ENCODE assay signal across 24 cellular contexts in genomic region chr1:2151906-2152305, GRCh38. TPM values are rescaled to one million over a fixed set of nuclear protein-coding genes. Genes with fewer than 3 reads are reported as not detected.
A peak's percentile ranks its signal among the peaks of the same experiment; 100 is the strongest.
DNase-seq lines count a peak whose midpoint lies in the region; ATAC-seq and TF ChIP-seq lines count a peak whose summit lies in the region.
"Had no signal": no experiment of that assay in that cellular context is flagged by ENCODE, and none has a peak within 500 bp of the region (broad histone marks: within the 10 kb centered on the region; RNA-seq: fewer than 3 reads in every experiment).

No MANE protein-coding gene starts in this region.

- H3K27me3 ChIP-seq in CD4-positive, alpha-beta T cell (ENCODE audit: control insufficient read depth, insufficient read depth, low read length): no peaks in the 10 kb centered on the region
- no peaks in the 10 kb centered on the region for H3K27me3 ChIP-seq in smooth muscle cell (ENCODE audit: low read depth)

- no peak overlapping the region for H3K27ac ChIP-seq in CD4-positive, alpha-beta T cell (ENCODE audit: low read depth, low read length)
- H3K27ac ChIP-seq in smooth muscle cell (ENCODE audit: low read depth): peak overlapping the region; percentile 23

- no peaks in the 10 kb centered on the region for H3K9me3 ChIP-seq in CD4-positive, alpha-beta T cell (ENCODE audit: control insufficient read depth, low read length)
- H3K9me3 ChIP-seq in smooth muscle cell (replicated peaks; ENCODE audit: low read depth): no peaks in the 10 kb centered on the region
- H3K9me3 ChIP-seq: SK-N-SH had no signal

- no peaks in the 10 kb centered on the region for H3K4me1 ChIP-seq in smooth muscle cell (ENCODE audit: low read depth)

- H3F3A ChIP-seq in smooth muscle cell (ENCODE audit: low read depth): no peaks in the 10 kb centered on the region

- H3K79me2 ChIP-seq in smooth muscle cell (ENCODE audit: low read depth): no peaks in the 10 kb centered on the region

- TF ChIP-seq CTCF in CD4-positive, alpha-beta T cell (IDR thresholded peaks at IDR 0.05): no peak
- TF ChIP-seq CTCF in fibroblast of villous mesenchyme (IDR thresholded peaks at IDR 0.05; ENCODE audit: insufficient read depth, low read depth, low read length) (no peak), smooth muscle cell (IDR thresholded peaks at IDR 0.05; ENCODE audit: borderline replicate concordance, insufficient read depth, poor library complexity, severe bottlenecking) (no peak)

- no peak for ATAC-seq in CD4-positive, alpha-beta T cell (ENCODE audit: poor library complexity)
- ATAC-seq in HG02678 (IDR thresholded peaks at IDR 0.05; ENCODE audit: unreplicated experiment): no peak
- ATAC-seq: CD8-positive, alpha-beta T cell had no signal

- no peaks in the 10 kb centered on the region for H3K27me3 Mint-ChIP-seq in CD4-positive, alpha-beta T cell

- DNase-seq in CD4-positive, alpha-beta T cell: no peak
- DNase-seq in MV-4-11 (lab: John Stamatoyannopoulos, UW) (peak; percentile 37), fibroblast of villous mesenchyme (ENCODE audit: low read depth) (peak; percentile 13), smooth muscle cell (lab: John Stamatoyannopoulos, UW; ENCODE audit: unreplicated experiment) (no peak), LoVo (ENCODE audit: low spot score) (no peak), DMS 273 (lab: John Stamatoyannopoulos, UW; ENCODE audit: unreplicated experiment) (no peak), HK-2 (ENCODE audit: unreplicated experiment) (no peak)
- DNase-seq: C1 segment of cervical spinal cord; Calu3; CD8-positive, alpha-beta T cell; DMS153; DND-41; H7; Karpas-422; NCI-H1092 treated with DMSO at 0.1 percent for 48 hours; NCI-H1436; NCI-H187; NCI-H2171 treated with DMSO at 0.1 percent for 48 hours; NCI-H524; NCI-H748 treated with DMSO at 0.1 percent for 48 hours; SK-N-SH; SW 1271 had no signal

- H3K27ac Mint-ChIP-seq in CD4-positive, alpha-beta T cell: peak overlapping the region; percentile 92
- H3K27ac Mint-ChIP-seq: T-helper 1 cell treated with Interleukin-12 subunit alpha and Interleukin-12 subunit beta and Interleukin-4 antibody, amounts not matched to agents 30 μg/mL and 1 μg/mL, for 36 hours had no signal

- peaks cover 24% of the 10 kb centered on the region for H3K36me3 Mint-ChIP-seq in CD4-positive, alpha-beta T cell (ENCODE audit: low read depth)

- intact Hi-C loops in CD4-positive, alpha-beta T cell (cut with DNase I, micrococcal nuclease): no loop called here

- no peak overlapping the region for H2AFZ ChIP-seq in smooth muscle cell (ENCODE audit: low read depth)

- H3K4me2 ChIP-seq in smooth muscle cell: peak overlapping the region; percentile 52
- H3K4me2 ChIP-seq: SK-N-SH had no signal

- 68% methylated on average over 6 of the region's 6 CpGs for WGBS in smooth muscle cell (ENCODE audit: low lambda C conversion rate)

- H3K4me1 Mint-ChIP-seq in CD4-positive, alpha-beta T cell (ENCODE audit: low read depth): peaks cover 21% of the 10 kb centered on the region

- H3K4me3 Mint-ChIP-seq in CD4-positive, alpha-beta T cell: no peak overlapping the region
- H3K4me3 Mint-ChIP-seq: T-helper 1 cell treated with Interleukin-12 subunit alpha and Interleukin-12 subunit beta and Interleukin-4 antibody, amounts not matched to agents 30 μg/mL and 1 μg/mL, for 36 hours had no signal

- H3K36me3 ChIP-seq in smooth muscle cell (ENCODE audit: low read depth): no peaks in the 10 kb centered on the region

- no peaks in the 10 kb centered on the region for H4K20me1 ChIP-seq in smooth muscle cell (ENCODE audit: low read depth)

- CTCF ChIA-PET in CD4-positive, alpha-beta T cell (lab: Charles Lee): interaction anchor here (1.7 kb wide), 1 partner anchor 12 kb away, joined by 8 read pairs; no protein-coding TSS in a partner anchor

- no peaks in the 10 kb centered on the region for H3K9me3 Mint-ChIP-seq in CD4-positive, alpha-beta T cell
- H3K9me3 Mint-ChIP-seq: CD8-positive, alpha-beta T cell; T-helper 1 cell treated with Interleukin-12 subunit alpha and Interleukin-12 subunit beta and Interleukin-4 antibody, amounts not matched to agents 30 μg/mL and 1 μg/mL, for 36 hours had no signal

- POLR2A ChIA-PET in CD4-positive, alpha-beta T cell (lab: Charles Lee): no interaction called here

- H3K4me3 ChIP-seq in fibroblast of villous mesenchyme (ENCODE audit: low read depth, low read length) (no peak overlapping the region), smooth muscle cell (no peak overlapping the region)

- no peak overlapping the region for H3K9ac ChIP-seq in smooth muscle cell (ENCODE audit: low read depth)
- H3K9ac ChIP-seq: SK-N-SH had no signal

RNA-seq across cellular contexts. Expression of gene FAAP20, which starts 42.7 kb away (rescaled TPM):
- total RNA-seq in CD4-positive, alpha-beta T cell: 10 to 100 TPM; 51.7 to 53.1 TPM
- total RNA-seq in fibroblast of villous mesenchyme (20.7 and 30.3 TPM in 2 replicates), smooth muscle cell (33.1 and 39.8 TPM in 2 replicates)
- polyA plus RNA-seq in smooth muscle cell: 152 and 162 TPM in 2 replicates

Comparison
In these comparisons a context has a peak if more than half of its experiments do, and no peak if none do; other contexts are left out.
1. DNase-seq: peak in MV-4-11 (single experiment) and fibroblast of villous mesenchyme (single experiment); none in CD4-positive, alpha-beta T cell (0 of 10), smooth muscle cell (single experiment), LoVo (single experiment), DMS 273 (single experiment) and HK-2 (single experiment).